Comparison of ENCODE assay signal across 1 cellular context in the genomic region with DNA sequence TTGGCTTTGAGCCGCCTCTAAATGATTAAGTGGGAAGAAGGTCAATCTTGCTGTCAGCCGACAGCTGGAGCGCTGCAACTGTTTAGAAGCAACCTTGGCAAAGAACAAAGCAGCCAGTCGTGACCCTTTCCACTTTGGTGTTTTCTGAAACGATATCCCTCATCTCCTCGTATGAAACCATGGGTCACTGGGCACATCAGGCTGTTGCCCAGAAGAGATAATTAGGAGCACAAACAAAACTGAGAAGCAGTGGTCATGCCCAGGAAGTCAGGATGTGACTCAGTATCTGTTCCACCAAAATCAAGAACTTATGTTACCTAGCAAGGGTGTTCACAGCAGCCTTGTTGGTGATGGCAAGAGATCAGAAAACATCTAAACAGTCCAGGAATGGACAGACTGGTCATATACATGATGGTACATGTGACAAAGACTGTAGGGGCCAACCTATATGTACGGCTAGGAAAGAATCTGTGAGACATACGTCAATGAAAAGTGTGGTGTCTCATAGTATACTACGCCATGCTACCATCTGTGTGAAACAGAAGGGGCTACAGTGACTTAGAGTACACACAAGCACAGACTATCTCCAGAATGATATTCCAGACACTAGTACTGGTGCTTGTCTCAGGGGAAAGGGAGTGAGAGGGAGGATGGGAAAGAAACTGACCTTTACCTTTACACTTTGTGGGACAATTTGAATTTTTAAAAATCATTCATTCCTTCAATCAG.
TF ChIP-seq lines count a peak whose summit lies in the region.

No MANE protein-coding gene starts in this region.

TF ChIP-seq in K562, 482 proteins besides CTCF, POLR2A, EP300 and RAD21 (continued from another document):
- TF ChIP-seq, protein P1, sequence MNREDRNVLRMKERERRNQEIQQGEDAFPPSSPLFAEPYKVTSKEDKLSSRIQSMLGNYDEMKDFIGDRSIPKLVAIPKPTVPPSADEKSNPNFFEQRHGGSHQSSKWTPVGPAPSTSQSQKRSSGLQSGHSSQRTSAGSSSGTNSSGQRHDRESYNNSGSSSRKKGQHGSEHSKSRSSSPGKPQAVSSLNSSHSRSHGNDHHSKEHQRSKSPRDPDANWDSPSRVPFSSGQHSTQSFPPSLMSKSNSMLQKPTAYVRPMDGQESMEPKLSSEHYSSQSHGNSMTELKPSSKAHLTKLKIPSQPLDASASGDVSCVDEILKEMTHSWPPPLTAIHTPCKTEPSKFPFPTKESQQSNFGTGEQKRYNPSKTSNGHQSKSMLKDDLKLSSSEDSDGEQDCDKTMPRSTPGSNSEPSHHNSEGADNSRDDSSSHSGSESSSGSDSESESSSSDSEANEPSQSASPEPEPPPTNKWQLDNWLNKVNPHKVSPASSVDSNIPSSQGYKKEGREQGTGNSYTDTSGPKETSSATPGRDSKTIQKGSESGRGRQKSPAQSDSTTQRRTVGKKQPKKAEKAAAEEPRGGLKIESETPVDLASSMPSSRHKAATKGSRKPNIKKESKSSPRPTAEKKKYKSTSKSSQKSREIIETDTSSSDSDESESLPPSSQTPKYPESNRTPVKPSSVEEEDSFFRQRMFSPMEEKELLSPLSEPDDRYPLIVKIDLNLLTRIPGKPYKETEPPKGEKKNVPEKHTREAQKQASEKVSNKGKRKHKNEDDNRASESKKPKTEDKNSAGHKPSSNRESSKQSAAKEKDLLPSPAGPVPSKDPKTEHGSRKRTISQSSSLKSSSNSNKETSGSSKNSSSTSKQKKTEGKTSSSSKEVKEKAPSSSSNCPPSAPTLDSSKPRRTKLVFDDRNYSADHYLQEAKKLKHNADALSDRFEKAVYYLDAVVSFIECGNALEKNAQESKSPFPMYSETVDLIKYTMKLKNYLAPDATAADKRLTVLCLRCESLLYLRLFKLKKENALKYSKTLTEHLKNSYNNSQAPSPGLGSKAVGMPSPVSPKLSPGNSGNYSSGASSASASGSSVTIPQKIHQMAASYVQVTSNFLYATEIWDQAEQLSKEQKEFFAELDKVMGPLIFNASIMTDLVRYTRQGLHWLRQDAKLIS (CRISPR knock-in tag; IDR thresholded peaks at IDR 0.05): no peak
- TF ChIP-seq, protein P2, sequence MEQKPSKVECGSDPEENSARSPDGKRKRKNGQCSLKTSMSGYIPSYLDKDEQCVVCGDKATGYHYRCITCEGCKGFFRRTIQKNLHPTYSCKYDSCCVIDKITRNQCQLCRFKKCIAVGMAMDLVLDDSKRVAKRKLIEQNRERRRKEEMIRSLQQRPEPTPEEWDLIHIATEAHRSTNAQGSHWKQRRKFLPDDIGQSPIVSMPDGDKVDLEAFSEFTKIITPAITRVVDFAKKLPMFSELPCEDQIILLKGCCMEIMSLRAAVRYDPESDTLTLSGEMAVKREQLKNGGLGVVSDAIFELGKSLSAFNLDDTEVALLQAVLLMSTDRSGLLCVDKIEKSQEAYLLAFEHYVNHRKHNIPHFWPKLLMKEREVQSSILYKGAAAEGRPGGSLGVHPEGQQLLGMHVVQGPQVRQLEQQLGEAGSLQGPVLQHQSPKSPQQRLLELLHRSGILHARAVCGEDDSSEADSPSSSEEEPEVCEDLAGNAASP (IDR thresholded peaks at IDR 0.05): no peak
- TF ChIP-seq, protein P3, sequence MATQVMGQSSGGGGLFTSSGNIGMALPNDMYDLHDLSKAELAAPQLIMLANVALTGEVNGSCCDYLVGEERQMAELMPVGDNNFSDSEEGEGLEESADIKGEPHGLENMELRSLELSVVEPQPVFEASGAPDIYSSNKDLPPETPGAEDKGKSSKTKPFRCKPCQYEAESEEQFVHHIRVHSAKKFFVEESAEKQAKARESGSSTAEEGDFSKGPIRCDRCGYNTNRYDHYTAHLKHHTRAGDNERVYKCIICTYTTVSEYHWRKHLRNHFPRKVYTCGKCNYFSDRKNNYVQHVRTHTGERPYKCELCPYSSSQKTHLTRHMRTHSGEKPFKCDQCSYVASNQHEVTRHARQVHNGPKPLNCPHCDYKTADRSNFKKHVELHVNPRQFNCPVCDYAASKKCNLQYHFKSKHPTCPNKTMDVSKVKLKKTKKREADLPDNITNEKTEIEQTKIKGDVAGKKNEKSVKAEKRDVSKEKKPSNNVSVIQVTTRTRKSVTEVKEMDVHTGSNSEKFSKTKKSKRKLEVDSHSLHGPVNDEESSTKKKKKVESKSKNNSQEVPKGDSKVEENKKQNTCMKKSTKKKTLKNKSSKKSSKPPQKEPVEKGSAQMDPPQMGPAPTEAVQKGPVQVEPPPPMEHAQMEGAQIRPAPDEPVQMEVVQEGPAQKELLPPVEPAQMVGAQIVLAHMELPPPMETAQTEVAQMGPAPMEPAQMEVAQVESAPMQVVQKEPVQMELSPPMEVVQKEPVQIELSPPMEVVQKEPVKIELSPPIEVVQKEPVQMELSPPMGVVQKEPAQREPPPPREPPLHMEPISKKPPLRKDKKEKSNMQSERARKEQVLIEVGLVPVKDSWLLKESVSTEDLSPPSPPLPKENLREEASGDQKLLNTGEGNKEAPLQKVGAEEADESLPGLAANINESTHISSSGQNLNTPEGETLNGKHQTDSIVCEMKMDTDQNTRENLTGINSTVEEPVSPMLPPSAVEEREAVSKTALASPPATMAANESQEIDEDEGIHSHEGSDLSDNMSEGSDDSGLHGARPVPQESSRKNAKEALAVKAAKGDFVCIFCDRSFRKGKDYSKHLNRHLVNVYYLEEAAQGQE (CRISPR knock-in tag; IDR thresholded peaks at IDR 0.05; ENCODE audit: low read depth): no peak
- TF ChIP-seq, protein P4, sequence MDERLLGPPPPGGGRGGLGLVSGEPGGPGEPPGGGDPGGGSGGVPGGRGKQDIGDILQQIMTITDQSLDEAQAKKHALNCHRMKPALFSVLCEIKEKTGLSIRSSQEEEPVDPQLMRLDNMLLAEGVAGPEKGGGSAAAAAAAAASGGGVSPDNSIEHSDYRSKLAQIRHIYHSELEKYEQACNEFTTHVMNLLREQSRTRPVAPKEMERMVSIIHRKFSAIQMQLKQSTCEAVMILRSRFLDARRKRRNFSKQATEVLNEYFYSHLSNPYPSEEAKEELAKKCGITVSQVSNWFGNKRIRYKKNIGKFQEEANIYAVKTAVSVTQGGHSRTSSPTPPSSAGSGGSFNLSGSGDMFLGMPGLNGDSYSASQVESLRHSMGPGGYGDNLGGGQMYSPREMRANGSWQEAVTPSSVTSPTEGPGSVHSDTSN (CRISPR knock-in tag; IDR thresholded peaks at IDR 0.05; ENCODE audit: low read depth): no peak
- TF ChIP-seq, protein P4 (tag; conservative IDR thresholded peaks at IDR 0.05; ENCODE audit: low read depth): 0 out of 2 replicates have a peak, but pooled peaks have one; percentile 46
- TF ChIP-seq, protein P5, sequence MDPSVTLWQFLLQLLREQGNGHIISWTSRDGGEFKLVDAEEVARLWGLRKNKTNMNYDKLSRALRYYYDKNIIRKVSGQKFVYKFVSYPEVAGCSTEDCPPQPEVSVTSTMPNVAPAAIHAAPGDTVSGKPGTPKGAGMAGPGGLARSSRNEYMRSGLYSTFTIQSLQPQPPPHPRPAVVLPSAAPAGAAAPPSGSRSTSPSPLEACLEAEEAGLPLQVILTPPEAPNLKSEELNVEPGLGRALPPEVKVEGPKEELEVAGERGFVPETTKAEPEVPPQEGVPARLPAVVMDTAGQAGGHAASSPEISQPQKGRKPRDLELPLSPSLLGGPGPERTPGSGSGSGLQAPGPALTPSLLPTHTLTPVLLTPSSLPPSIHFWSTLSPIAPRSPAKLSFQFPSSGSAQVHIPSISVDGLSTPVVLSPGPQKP (CRISPR knock-in tag; IDR thresholded peaks at IDR 0.05): no peak
- no peak for TF ChIP-seq ZNF785 (CRISPR knock-in tag; IDR thresholded peaks at IDR 0.05)
TF ChIP-seq in K562: peak in this region for 1.
